ENCODE assay signal across 25 cellular contexts in genomic region chr4:5489260-5489659, GRCh38.
"Had no signal": no experiment of that assay in that cellular context is flagged by ENCODE, and none has a peak within 500 bp of the region (broad histone marks: within the 10 kb centered on the region; RNA-seq: fewer than 3 reads in every experiment).

No MANE protein-coding gene starts in this region.

- H3K4me1 ChIP-seq: stomach, suprapubic skin, testis, thyroid gland, tibial artery, tibial nerve, transverse colon, upper lobe of left lung, upper lobe of right lung, uterus, vagina had no signal

- FAIRE-seq: urothelium cell line had no signal

- H3K27ac ChIP-seq: stomach, suprapubic skin, testis, thoracic aorta, thyroid gland, tibial artery, tibial nerve, transverse colon, upper lobe of left lung, upper lobe of right lung, uterus, vagina had no signal

- H3K36me3 ChIP-seq: suprapubic skin, thoracic aorta, thyroid gland, transverse colon, upper lobe of left lung, upper lobe of right lung, uterus, vagina had no signal

- H3K4me3 ChIP-seq: stomach, suprapubic skin, testis, thoracic aorta, thyroid gland, tibial artery, tibial nerve, transverse colon, upper lobe of left lung, upper lobe of right lung, uterus, vagina had no signal

- H3K9me3 ChIP-seq: testis, thyroid gland had no signal

- DNase-seq: stimulated activated CD4-positive, alpha-beta T cell treated with anti-CD3 and anti-CD28 coated beads, Interleukin-2, amount 100 ng/mL, for 48 hours; stimulated activated CD4-positive, alpha-beta T cell treated with anti-CD3 and anti-CD28 coated beads, Interleukin-4, amount 100 ng/mL, for 1 hour; stimulated activated CD4-positive, alpha-beta T cell treated with anti-CD3 and anti-CD28 coated beads, Interleukin-4, amount 100 ng/mL, for 24 hours; stimulated activated CD4-positive, alpha-beta T cell treated with anti-CD3 and anti-CD28 coated beads, Interleukin-4, amount 100 ng/mL, for 4 hours; stimulated activated CD8-positive, alpha-beta memory T cell treated with anti-CD3 and anti-CD28 coated beads, Interleukin-4, amount 100 ng/mL, for 48 hours; stimulated activated naive B cell treated with anti-CD40 and anti-IgM and Interleukin-4, amounts not matched to agents 10 μg/mL and 1 μg/mL and 100 μg/mL, for 72 hours; stimulated activated naive CD4-positive, alpha-beta T cell; stimulated activated naive CD4-positive, alpha-beta T cell treated with Interleukin-2 at 50 U/mL for 16 hours; stimulated activated naive CD8-positive, alpha-beta T cell treated with anti-CD3 and anti-CD28 coated beads, Interleukin-15, amount 100 ng/mL, for 72 hours; stimulated activated naive CD8-positive, alpha-beta T cell treated with anti-CD3 and anti-CD28 coated beads, Interleukin-15, Interleukin-2, amounts not matched to agents 100 U/mL and 50 U/mL, for 24 hours; stomach; substantia nigra; testis; thyroid gland; tibial artery; transverse colon; trophoblast cell; upper lobe of left lung; upper lobe of right lung; uterus had no signal
